19 cellular contexts compared by ENCODE assay signal in genomic region chr6:53424300-53424699, GRCh38.
"Had no signal": no experiment of that assay in that cellular context is flagged by ENCODE, and none has a peak within 500 bp of the region (broad histone marks: within the 10 kb centered on the region; RNA-seq: fewer than 3 reads in every experiment).

No MANE protein-coding gene starts in this region.

- ATAC-seq: activated CD4-positive, alpha-beta T cell treated with anti-CD3 and anti-CD28 coated beads for 36 hours; effector memory CD8-positive, alpha-beta T cell; esophagus mucosa; left lung; natural killer cell treated with Interleukin-12 subunit alpha and Interleukin-12 subunit beta and Interleukin-15 and Interleukin-18, amount 100 ng/mL, for 72 hours; stimulated activated naive CD8-positive, alpha-beta T cell treated with anti-CD3 and anti-CD28 coated beads, Interleukin-15, Interleukin-2, amounts not matched to agents 100 U/mL and 50 U/mL, for 24 hours had no signal

- H3K27ac Mint-ChIP-seq: activated B cell treated with CpG ODN at 0.5 μM for 24 hours; activated CD4-positive, alpha-beta T cell treated with anti-CD3 and anti-CD28 coated beads for 36 hours; activated naive CD8-positive, alpha-beta T cell treated with anti-CD3 and anti-CD28 coated beads for 36 hours; natural killer cell treated with Interleukin-12 subunit alpha and Interleukin-12 subunit beta and Interleukin-15 and Interleukin-18, amount 100 ng/mL, for 72 hours; T-helper 2 cell treated with Interferon-gamma antibody and Interleukin-4, amounts not matched to agents 5 μg/mL and 100 μg/mL, for 36 hours had no signal

- H3K36me3 ChIP-seq: left lung, prostate gland had no signal

- H3K9me3 Mint-ChIP-seq: activated B cell treated with CpG ODN at 0.5 μM for 24 hours; activated naive CD8-positive, alpha-beta T cell treated with anti-CD3 and anti-CD28 coated beads for 36 hours; effector memory CD8-positive, alpha-beta T cell; natural killer cell treated with Interleukin-12 subunit alpha and Interleukin-12 subunit beta and Interleukin-15 and Interleukin-18, amount 100 ng/mL, for 72 hours; T-helper 2 cell treated with Interferon-gamma antibody and Interleukin-4, amounts not matched to agents 5 μg/mL and 100 μg/mL, for 36 hours had no signal

- H3K4me3 Mint-ChIP-seq: activated B cell treated with CpG ODN at 0.5 μM for 24 hours; activated CD4-positive, alpha-beta T cell treated with anti-CD3 and anti-CD28 coated beads for 36 hours; effector memory CD8-positive, alpha-beta T cell; natural killer cell treated with Interleukin-12 subunit alpha and Interleukin-12 subunit beta and Interleukin-15 and Interleukin-18, amount 100 ng/mL, for 72 hours; T-helper 2 cell treated with Interferon-gamma antibody and Interleukin-4, amounts not matched to agents 5 μg/mL and 100 μg/mL, for 36 hours had no signal

- H3K4me3 ChIP-seq: left lung, lung, prostate gland had no signal

- H3K27me3 ChIP-seq: left lung had no signal

- H3K27ac ChIP-seq: left lung, prostate gland had no signal

- H3K4me1 ChIP-seq: left lung, prostate gland had no signal

- DNase-seq: activated B cell treated with CpG ODN at 0.5 μM for 24 hours; activated CD4-positive, alpha-beta T cell treated with anti-CD3 and anti-CD28 coated beads for 36 hours; activated CD4-positive, alpha-beta T cell treated with anti-CD3 and anti-CD28 coated beads, Interleukin-2, amount 50 U/mL, for 4 hours; activated naive CD4-positive, alpha-beta T cell treated with Interleukin-2 at 50 U/mL for 16 hours; activated naive CD8-positive, alpha-beta T cell treated with anti-CD3 and anti-CD28 coated beads for 36 hours; activated T-cell treated with anti-CD3 and anti-CD28 coated beads, Interleukin-2, amount 50 U/mL, for 48 hours; central memory CD4-positive, alpha-beta T cell; effector memory CD8-positive, alpha-beta T cell; foreskin melanocyte; kidney glomerular epithelial cell; left lung; midbrain; stimulated activated CD4-positive, alpha-beta T cell treated with anti-CD3 and anti-CD28 coated beads, Interleukin-4, amount 100 ng/mL, for 24 hours; stimulated activated naive CD8-positive, alpha-beta T cell treated with anti-CD3 and anti-CD28 coated beads, Interleukin-15, Interleukin-2, amounts not matched to agents 100 U/mL and 50 U/mL, for 24 hours had no signal

- H3K9me3 ChIP-seq: left lung, prostate gland had no signal

- H3K36me3 Mint-ChIP-seq: activated naive CD8-positive, alpha-beta T cell treated with anti-CD3 and anti-CD28 coated beads for 36 hours; natural killer cell treated with Interleukin-12 subunit alpha and Interleukin-12 subunit beta and Interleukin-15 and Interleukin-18, amount 100 ng/mL, for 72 hours had no signal
